Comparison of ENCODE assay signal across 8 cellular contexts in the genomic region with DNA sequence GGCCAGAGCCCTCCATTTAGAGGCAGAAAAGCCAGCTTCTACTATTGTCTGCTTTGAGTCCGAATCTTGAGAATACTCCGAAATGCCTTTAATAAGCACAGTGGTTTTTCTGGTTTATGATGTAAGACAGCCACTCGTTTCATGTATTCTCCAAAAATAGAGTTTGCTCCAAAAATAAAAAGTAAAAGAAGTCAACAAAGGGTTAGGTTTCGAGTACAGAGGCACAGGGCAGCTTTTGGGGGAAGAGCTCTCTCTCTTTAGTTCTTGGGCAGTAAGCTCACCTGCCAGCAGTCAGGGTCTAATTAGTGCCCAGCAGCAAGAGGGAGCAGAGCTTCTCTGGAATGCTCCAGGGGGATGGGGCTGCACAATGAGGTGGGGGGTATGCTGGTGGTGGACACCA. TPM values are rescaled to one million over a fixed set of nuclear protein-coding genes. Genes with fewer than 3 reads are reported as not detected.
A peak's percentile ranks its signal among the peaks of the same experiment; 100 is the strongest.
DNase-seq lines count a peak whose midpoint lies in the region; ATAC-seq and TF ChIP-seq lines count a peak whose summit lies in the region.

No MANE protein-coding gene starts in this region.

- ATAC-seq in GM21390 (IDR thresholded peaks at IDR 0.05; ENCODE audit: unreplicated experiment) (peak; percentile 59), HG03442 (IDR thresholded peaks at IDR 0.05; ENCODE audit: unreplicated experiment) (peak; percentile 57)
- no peak for ATAC-seq in activated CD8-positive, alpha-beta T cell treated with anti-CD3 and anti-CD28 coated beads, Interleukin-2, amount 10 ng/mL, durations not matched to agents 7 days and 5 days

- H3K9me3 ChIP-seq in mucosa of rectum (ENCODE audit: control insufficient read depth in 2 of 2, low read length in 2 of 2): no peaks in the 10 kb centered on the region

- H3K4me3 ChIP-seq in GM12864 (ENCODE audit: low read depth, low read length): no peak overlapping the region; the same call in 1 of the 2 replicates
- H3K4me3 ChIP-seq in mucosa of rectum (ENCODE audit: low read length in 2 of 2): no peak overlapping the region

- intact Hi-C loops in posterior cingulate gyrus (cut with DNase I): no loop called here

- TF ChIP-seq CTCF in GM12864 (IDR thresholded peaks at IDR 0.05; ENCODE audit: low read depth, low read length, missing control alignments): no peak

- CTCF ChIA-PET in activated CD8-positive, alpha-beta T cell treated with anti-CD3 and anti-CD28 coated beads, Interleukin-2, amount 10 ng/mL, durations not matched to agents 7 days and 5 days (lab: Charles Lee): interaction anchor here (0.7 kb wide), 1 partner anchor 21 kb away, joined by 3 read pairs; no protein-coding TSS in a partner anchor

- peaks cover 29% of the 10 kb centered on the region for H3K36me3 Mint-ChIP-seq in activated CD8-positive, alpha-beta T cell treated with anti-CD3 and anti-CD28 coated beads, Interleukin-2, amount 10 ng/mL, durations not matched to agents 7 days and 5 days (ENCODE audit: low read depth)

- DNase-seq in GM12864 (ENCODE audit: low read depth) (peak; percentile 78), NCI-H2171 (lab: John Stamatoyannopoulos, UW) (no peak), NCI-H774 (lab: John Stamatoyannopoulos, UW) (no peak), posterior cingulate gyrus (no peak)
- no peak for DNase-seq in activated CD8-positive, alpha-beta T cell treated with anti-CD3 and anti-CD28 coated beads, Interleukin-2, amount 10 ng/mL, durations not matched to agents 7 days and 5 days

- H3K4me1 ChIP-seq in mucosa of rectum (ENCODE audit: control insufficient read depth in 2 of 2, insufficient read depth in 2 of 2, low read length in 2 of 2): peaks cover 22 to 25% of the 10 kb centered on the region in 2 donors

- H3K9me3 Mint-ChIP-seq in activated CD8-positive, alpha-beta T cell treated with anti-CD3 and anti-CD28 coated beads, Interleukin-2, amount 10 ng/mL, durations not matched to agents 7 days and 5 days (ENCODE audit: insufficient read depth): peaks cover 7% of the 10 kb centered on the region

- H3K36me3 ChIP-seq in mucosa of rectum (ENCODE audit: control insufficient read depth in 2 of 2, insufficient read depth in 2 of 2, low read length in 2 of 2): peaks cover 0 to 2% of the 10 kb centered on the region in 2 donors

- no peak overlapping the region for H3K9ac ChIP-seq in mucosa of rectum (ENCODE audit: low read depth in 1 of 2, low read length in 2 of 2)

- peak overlapping the region; percentile 58 to 68 for H3K27ac ChIP-seq in mucosa of rectum (ENCODE audit: low read depth in 2 of 2, low read length in 2 of 2)

- no peaks in the 10 kb centered on the region for H3K27me3 Mint-ChIP-seq in activated CD8-positive, alpha-beta T cell treated with anti-CD3 and anti-CD28 coated beads, Interleukin-2, amount 10 ng/mL, durations not matched to agents 7 days and 5 days (ENCODE audit: low read depth)

- POLR2A ChIA-PET in activated CD8-positive, alpha-beta T cell treated with anti-CD3 and anti-CD28 coated beads, Interleukin-2, amount 10 ng/mL, durations not matched to agents 7 days and 5 days (lab: Charles Lee): no interaction called here

- no peaks in the 10 kb centered on the region for H3K4me1 Mint-ChIP-seq in activated CD8-positive, alpha-beta T cell treated with anti-CD3 and anti-CD28 coated beads, Interleukin-2, amount 10 ng/mL, durations not matched to agents 7 days and 5 days (ENCODE audit: low read depth)

- H3K4me3 Mint-ChIP-seq in activated CD8-positive, alpha-beta T cell treated with anti-CD3 and anti-CD28 coated beads, Interleukin-2, amount 10 ng/mL, durations not matched to agents 7 days and 5 days: no peak overlapping the region

- no peaks in the 10 kb centered on the region for H3K27me3 ChIP-seq in mucosa of rectum (ENCODE audit: control insufficient read depth in 2 of 2, insufficient read depth in 2 of 2, low read length in 2 of 2)

- H3K27ac Mint-ChIP-seq in activated CD8-positive, alpha-beta T cell treated with anti-CD3 and anti-CD28 coated beads, Interleukin-2, amount 10 ng/mL, durations not matched to agents 7 days and 5 days: no peak overlapping the region

RNA-seq across cellular contexts. Expression of a gene that starts 20.2 kb away (rescaled TPM):
- 10 to 100 TPM; 24.7 to 25.9 TPM for total RNA-seq in activated CD8-positive, alpha-beta T cell treated with anti-CD3 and anti-CD28 coated beads, Interleukin-2, amount 10 ng/mL, durations not matched to agents 7 days and 5 days
